In genomic region chr19:29809795-29810503, GRCh38 we compare ENCODE assay signal across 1 cellular context.
TF ChIP-seq lines count a peak whose summit lies in the region.

No MANE protein-coding gene starts in this region.

TF ChIP-seq in HEK293, 187 proteins besides CTCF, POLR2A, EP300 and RAD21 (continued from another document):
- TF ChIP-seq ZSCAN18 (tag by site-specific recombination; IDR thresholded peaks at IDR 0.05) (no peak), WT1 (tag by site-specific recombination; IDR thresholded peaks at IDR 0.05) (no peak), ZNF670 (tag by site-specific recombination; IDR thresholded peaks at IDR 0.05; ENCODE audit: low read depth) (no peak), ZBTB21 (tag by site-specific recombination; IDR thresholded peaks at IDR 0.05) (0 out of 2 replicates have a peak, but pooled peaks have one; percentile 18), ZNF114 (tag by site-specific recombination; IDR thresholded peaks at IDR 0.05) (no peak), YY1 (tag by site-specific recombination; IDR thresholded peaks at IDR 0.05) (no peak), YY2 (tag by site-specific recombination; IDR thresholded peaks at IDR 0.05) (no peak), ZNF639 (tag by site-specific recombination; IDR thresholded peaks at IDR 0.05) (no peak), ZNF580 (tag by site-specific recombination; IDR thresholded peaks at IDR 0.05) (peak; percentile 68; the same call in 1 of the 2 replicates), ZNF214 (tag by site-specific recombination; IDR thresholded peaks at IDR 0.05; ENCODE audit: borderline replicate concordance) (no peak), ZNF654 (tag by site-specific recombination; IDR thresholded peaks at IDR 0.05; ENCODE audit: low read depth) (no peak), ZNF148 (tag by site-specific recombination; IDR thresholded peaks at IDR 0.05; ENCODE audit: borderline replicate concordance) (no peak), ZXDB (tag by site-specific recombination; IDR thresholded peaks at IDR 0.05) (no peak), BCL11A (tag by site-specific recombination; IDR thresholded peaks at IDR 0.05; ENCODE audit: low read depth) (no peak), ZSCAN23 (tag by site-specific recombination; IDR thresholded peaks at IDR 0.05) (no peak), ZNF2 (tag by site-specific recombination; IDR thresholded peaks at IDR 0.05) (no peak), ZNF664 (tag by site-specific recombination; IDR thresholded peaks at IDR 0.05) (peak; percentile 99), ZNF416 (tag by site-specific recombination; IDR thresholded peaks at IDR 0.05) (no peak), ZNF223 (tag by site-specific recombination; IDR thresholded peaks at IDR 0.05) (no peak), GLI4 (tag by site-specific recombination; IDR thresholded peaks at IDR 0.05) (no peak), PRDM6 (tag by site-specific recombination; IDR thresholded peaks at IDR 0.05) (no peak), ZNF248 (tag by site-specific recombination; IDR thresholded peaks at IDR 0.05) (no peak), ZNF16 (tag by site-specific recombination; IDR thresholded peaks at IDR 0.05; ENCODE audit: low read depth) (no peak), ZNF146 (tag by site-specific recombination; IDR thresholded peaks at IDR 0.05) (peak; percentile 90), ZNF174 (tag by site-specific recombination; IDR thresholded peaks at IDR 0.05) (no peak), KLF8 (tag by site-specific recombination; IDR thresholded peaks at IDR 0.05) (no peak)
TF ChIP-seq in HEK293: peak in this region for 4.
